Comparison of ENCODE assay signal across 9 cellular contexts in genomic region chr4:163494360-163495241, GRCh38. TPM values are rescaled to one million over a fixed set of nuclear protein-coding genes. Genes with fewer than 3 reads are reported as not detected.
DNase-seq lines count a peak whose midpoint lies in the region; ATAC-seq, FAIRE-seq and TF ChIP-seq lines count a peak whose summit lies in the region.
"Had no signal": no experiment of that assay in that cellular context is flagged by ENCODE, and none has a peak within 500 bp of the region (broad histone marks: within the 10 kb centered on the region; RNA-seq: fewer than 3 reads in every experiment).

TMA16 (plus strand) TSS chr4:163494690; CDS start chr4:163494802, 112 bp downstream.

- H3K9ac ChIP-seq in keratinocyte (ENCODE audit: control insufficient read depth, extremely low read depth, insufficient read depth, low read length): peak within 1 kb of the TSS; percentile 99

- peak within 1 kb of the TSS; percentile 95 for H2AFZ ChIP-seq in keratinocyte (ENCODE audit: control insufficient read depth, low read length)

- no peaks in the 10 kb centered on the region for H3K36me3 ChIP-seq in keratinocyte (ENCODE audit: control insufficient read depth in 2 of 2, extremely low read depth in 1 of 2, insufficient read depth in 2 of 2, low read length in 2 of 2)

- no peaks in the 10 kb centered on the region for H3K9me3 ChIP-seq in keratinocyte (ENCODE audit: control insufficient read depth, low read depth, low read length)

- peak within 1 kb of the TSS; percentile 95 for H3K27ac ChIP-seq in keratinocyte (ENCODE audit: control insufficient read depth, insufficient read depth, low read length)

- peaks cover 5% of the 10 kb centered on the region for H4K20me1 ChIP-seq in keratinocyte (ENCODE audit: control insufficient read depth, extremely low read depth, insufficient read depth, low read length)

- peak; percentile 85 for ATAC-seq in HG03196 (IDR thresholded peaks at IDR 0.05; ENCODE audit: unreplicated experiment)
- peak; percentile 88 to 91 for ATAC-seq in activated CD4-positive, CD25-positive, alpha-beta regulatory T cell treated with anti-CD3 and anti-CD28 coated beads, Interleukin-2, amount 50 U/mL, for 24 hours

- TF ChIP-seq POLR2A in GM18951 (IDR thresholded peaks at IDR 0.05; ENCODE audit: extremely low read depth, insufficient read depth, insufficient read length): peak; percentile 88

- no peaks in the 10 kb centered on the region for H3K9me1 ChIP-seq in keratinocyte (ENCODE audit: control insufficient read depth, extremely low read depth, insufficient read depth, low read length)

- H3K4me1 ChIP-seq in keratinocyte (ENCODE audit: control insufficient read depth, extremely low read depth, insufficient read depth, low read length): peaks cover 10% of the 10 kb centered on the region

- DNase-seq in AG08396 (ENCODE audit: low spot score) (peak; percentile 91), NCI-H345 (lab: John Stamatoyannopoulos, UW) (peak; percentile 82), cerebellar cortex (ENCODE audit: low spot score) (peak; percentile 93), keratinocyte (ENCODE audit: low read depth, low spot score) (no peak)
- peak; percentile 54 to 74 for DNase-seq in stimulated activated CD4-positive, alpha-beta T cell treated with anti-CD3 and anti-CD28 coated beads, Interleukin-15, amount 100 ng/mL, for 1 hour (ENCODE audit: low read depth in 1 of 2, low spot score in 1 of 2)

- TF ChIP-seq CTCF in keratinocyte (optimal IDR thresholded peaks at IDR 0.05 in 1 of 3, IDR thresholded peaks at IDR 0.05 in 1 of 3, conservative IDR thresholded peaks at IDR 0.05 in 1 of 3; ENCODE audit: extremely low read depth in 1 of 3, insufficient read depth in 2 of 3, low read length in 3 of 3): no peak

- in situ Hi-C loops in GM18951 (cut with MboI; ENCODE audit: low sequenced_read_pairs, unreplicated experiment): no loop called here

- peak; percentile 74 for FAIRE-seq in keratinocyte (lab: Jason Lieb, UNC)
- FAIRE-seq: TTC549 had no signal

- dilution Hi-C loops in keratinocyte (cut with MboI; ENCODE audit: extremely low pct_ligation_motif_present, low sequenced_read_pairs): no loop called here

- no peaks in the 10 kb centered on the region for H3K27me3 ChIP-seq in keratinocyte (ENCODE audit: control insufficient read depth, extremely low read depth, insufficient read depth, low read length)

- H3K79me2 ChIP-seq in keratinocyte (ENCODE audit: control insufficient read depth, insufficient read depth, low read length): peaks cover 50% of the 10 kb centered on the region

- H3K4me2 ChIP-seq in keratinocyte (ENCODE audit: control insufficient read depth, extremely low read depth, insufficient read depth, low read depth, low read length): peak within 1 kb of the TSS; percentile 93

- H3K4me3 ChIP-seq in keratinocyte (ENCODE audit: control insufficient read depth in 2 of 3, extremely low read depth in 1 of 3, insufficient read depth in 2 of 3, low read depth in 1 of 3, low read length in 3 of 3): peak within 1 kb of the TSS; percentile 61 to 98 (median 92)

RNA-seq across cellular contexts. Expression of gene TMA16, which starts in this region (rescaled TPM):
- polyA plus RNA-seq in keratinocyte: 8.3 to 23.1 TPM (median 21.3 TPM) in 3 replicates
- 28.9 TPM for polyA plus RNA-seq in keratinocyte (2011; ENCODE audit: low read depth)
- polyA plus RNA-seq in keratinocyte (2011; cell fraction: cytosol; rRNA removed): 15.5 and 16.4 TPM in 2 replicates
- polyA plus RNA-seq in keratinocyte (2011; cell fraction: nucleus; rRNA removed): 9.6 and 15.8 TPM in 2 replicates
- polyA plus RNA-seq in keratinocyte (2012; ENCODE audit: low replicate concordance): 26.2 and 44.6 TPM in 2 replicates
- polyA minus RNA-seq in keratinocyte: 3.3 to 10.9 TPM (median 5.1 TPM) in 3 replicates
- 14.8 TPM for polyA minus RNA-seq in keratinocyte (2011; cell fraction: cytosol; rRNA and poly(A)+ RNA removed)
- polyA minus RNA-seq in keratinocyte (2011; cell fraction: nucleus; rRNA and poly(A)+ RNA removed): 10.2 and 13.8 TPM in 2 replicates
